In the genomic region with DNA sequence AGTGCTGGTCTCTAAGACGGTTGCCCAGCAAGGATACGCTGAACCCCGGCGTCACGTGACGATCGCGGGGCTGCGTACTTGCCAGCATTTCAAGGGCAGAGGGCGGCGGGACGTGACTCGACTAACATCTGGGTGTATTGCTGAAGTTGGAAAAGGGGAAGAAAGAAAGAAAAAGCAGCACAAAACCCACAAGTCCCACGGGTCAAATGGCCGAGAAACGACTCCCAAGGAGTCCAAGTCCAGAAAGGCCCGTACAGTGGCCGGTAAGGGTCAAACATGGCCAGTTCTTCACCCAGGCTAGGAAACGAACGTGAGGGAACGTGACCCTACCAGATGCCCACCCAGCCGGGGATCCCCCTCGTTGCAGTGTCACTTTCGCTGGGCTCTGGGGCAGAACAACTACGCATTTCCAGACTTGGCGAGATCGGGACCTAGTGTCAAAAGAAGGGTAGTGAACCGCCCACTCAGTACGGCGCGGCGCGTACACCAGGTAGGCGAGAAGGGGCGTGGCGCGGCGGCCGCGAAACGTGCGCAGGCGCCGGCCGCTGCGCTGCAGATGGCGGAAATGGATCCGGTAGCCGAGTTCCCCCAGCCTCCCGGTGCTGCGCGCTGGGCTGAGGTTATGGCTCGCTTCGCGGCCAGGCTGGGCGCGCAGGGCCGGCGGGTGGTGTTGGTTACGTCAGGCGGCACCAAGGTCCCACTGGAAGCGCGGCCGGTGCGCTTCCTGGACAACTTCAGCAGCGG, we compare ENCODE assay signal across 1 cellular context.
A peak's percentile ranks its signal among the peaks of the same experiment; 100 is the strongest.
TF ChIP-seq lines count a peak whose summit lies in the region.

A gene (plus strand): TSS at position 534 of the 744 bp plus-strand sequence. CDS start 23 bp downstream, at position 557.
A gene with protein sequence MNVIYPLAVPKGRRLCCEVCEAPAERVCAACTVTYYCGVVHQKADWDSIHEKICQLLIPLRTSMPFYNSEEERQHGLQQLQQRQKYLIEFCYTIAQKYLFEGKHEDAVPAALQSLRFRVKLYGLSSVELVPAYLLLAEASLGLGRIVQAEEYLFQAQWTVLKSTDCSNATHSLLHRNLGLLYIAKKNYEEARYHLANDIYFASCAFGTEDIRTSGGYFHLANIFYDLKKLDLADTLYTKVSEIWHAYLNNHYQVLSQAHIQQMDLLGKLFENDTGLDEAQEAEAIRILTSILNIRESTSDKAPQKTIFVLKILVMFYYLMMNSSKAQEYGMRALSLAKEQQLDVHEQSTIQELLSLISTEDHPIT (minus strand): TSS at position 13 of the 744 bp plus-strand sequence. CDS start 25 bp downstream, outside the sequence.

TF ChIP-seq in HEK293, 187 proteins besides CTCF, POLR2A, EP300 and RAD21 (continued from another document and continues in another):
- TF ChIP-seq, protein P1, sequence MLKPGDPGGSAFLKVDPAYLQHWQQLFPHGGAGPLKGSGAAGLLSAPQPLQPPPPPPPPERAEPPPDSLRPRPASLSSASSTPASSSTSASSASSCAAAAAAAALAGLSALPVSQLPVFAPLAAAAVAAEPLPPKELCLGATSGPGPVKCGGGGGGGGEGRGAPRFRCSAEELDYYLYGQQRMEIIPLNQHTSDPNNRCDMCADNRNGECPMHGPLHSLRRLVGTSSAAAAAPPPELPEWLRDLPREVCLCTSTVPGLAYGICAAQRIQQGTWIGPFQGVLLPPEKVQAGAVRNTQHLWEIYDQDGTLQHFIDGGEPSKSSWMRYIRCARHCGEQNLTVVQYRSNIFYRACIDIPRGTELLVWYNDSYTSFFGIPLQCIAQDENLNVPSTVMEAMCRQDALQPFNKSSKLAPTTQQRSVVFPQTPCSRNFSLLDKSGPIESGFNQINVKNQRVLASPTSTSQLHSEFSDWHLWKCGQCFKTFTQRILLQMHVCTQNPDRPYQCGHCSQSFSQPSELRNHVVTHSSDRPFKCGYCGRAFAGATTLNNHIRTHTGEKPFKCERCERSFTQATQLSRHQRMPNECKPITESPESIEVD (tag by site-specific recombination; IDR thresholded peaks at IDR 0.05): no peak
- TF ChIP-seq, protein P2, sequence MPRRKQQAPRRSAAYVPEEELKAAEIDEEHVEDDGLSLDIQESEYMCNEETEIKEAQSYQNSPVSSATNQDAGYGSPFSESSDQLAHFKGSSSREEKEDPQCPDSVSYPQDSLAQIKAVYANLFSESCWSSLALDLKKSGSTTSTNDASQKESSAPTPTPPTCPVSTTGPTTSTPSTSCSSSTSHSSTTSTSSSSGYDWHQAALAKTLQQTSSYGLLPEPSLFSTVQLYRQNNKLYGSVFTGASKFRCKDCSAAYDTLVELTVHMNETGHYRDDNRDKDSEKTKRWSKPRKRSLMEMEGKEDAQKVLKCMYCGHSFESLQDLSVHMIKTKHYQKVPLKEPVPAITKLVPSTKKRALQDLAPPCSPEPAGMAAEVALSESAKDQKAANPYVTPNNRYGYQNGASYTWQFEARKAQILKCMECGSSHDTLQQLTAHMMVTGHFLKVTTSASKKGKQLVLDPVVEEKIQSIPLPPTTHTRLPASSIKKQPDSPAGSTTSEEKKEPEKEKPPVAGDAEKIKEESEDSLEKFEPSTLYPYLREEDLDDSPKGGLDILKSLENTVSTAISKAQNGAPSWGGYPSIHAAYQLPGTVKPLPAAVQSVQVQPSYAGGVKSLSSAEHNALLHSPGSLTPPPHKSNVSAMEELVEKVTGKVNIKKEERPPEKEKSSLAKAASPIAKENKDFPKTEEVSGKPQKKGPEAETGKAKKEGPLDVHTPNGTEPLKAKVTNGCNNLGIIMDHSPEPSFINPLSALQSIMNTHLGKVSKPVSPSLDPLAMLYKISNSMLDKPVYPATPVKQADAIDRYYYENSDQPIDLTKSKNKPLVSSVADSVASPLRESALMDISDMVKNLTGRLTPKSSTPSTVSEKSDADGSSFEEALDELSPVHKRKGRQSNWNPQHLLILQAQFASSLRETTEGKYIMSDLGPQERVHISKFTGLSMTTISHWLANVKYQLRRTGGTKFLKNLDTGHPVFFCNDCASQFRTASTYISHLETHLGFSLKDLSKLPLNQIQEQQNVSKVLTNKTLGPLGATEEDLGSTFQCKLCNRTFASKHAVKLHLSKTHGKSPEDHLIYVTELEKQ (tag by site-specific recombination; IDR thresholded peaks at IDR 0.05; ENCODE audit: borderline replicate concordance): no peak; the same call in 1 of the 2 replicates
- TF ChIP-seq ZNF664 (tag by site-specific recombination; IDR thresholded peaks at IDR 0.05): no peak
- TF ChIP-seq IKZF3 (tag by site-specific recombination; IDR thresholded peaks at IDR 0.05): no peak
- TF ChIP-seq HOXC10 (CRISPR knock-in tag; IDR thresholded peaks at IDR 0.05): no peak
- no peak for TF ChIP-seq KLF7 (tag by site-specific recombination; IDR thresholded peaks at IDR 0.05; ENCODE audit: borderline replicate concordance)
- peak; percentile 63 for TF ChIP-seq OSR2 (tag by site-specific recombination; IDR thresholded peaks at IDR 0.05)
- TF ChIP-seq, protein P3, sequence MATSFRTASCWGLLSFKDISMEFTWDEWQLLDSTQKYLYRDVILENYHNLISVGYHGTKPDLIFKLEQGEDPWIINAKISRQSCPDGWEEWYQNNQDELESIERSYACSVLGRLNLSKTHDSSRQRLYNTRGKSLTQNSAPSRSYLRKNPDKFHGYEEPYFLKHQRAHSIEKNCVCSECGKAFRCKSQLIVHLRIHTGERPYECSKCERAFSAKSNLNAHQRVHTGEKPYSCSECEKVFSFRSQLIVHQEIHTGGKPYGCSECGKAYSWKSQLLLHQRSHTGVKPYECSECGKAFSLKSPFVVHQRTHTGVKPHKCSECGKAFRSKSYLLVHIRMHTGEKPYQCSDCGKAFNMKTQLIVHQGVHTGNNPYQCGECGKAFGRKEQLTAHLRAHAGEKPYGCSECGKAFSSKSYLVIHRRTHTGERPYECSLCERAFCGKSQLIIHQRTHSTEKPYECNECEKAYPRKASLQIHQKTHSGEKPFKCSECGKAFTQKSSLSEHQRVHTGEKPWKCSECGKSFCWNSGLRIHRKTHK (tag by site-specific recombination; IDR thresholded peaks at IDR 0.05): no peak
- TF ChIP-seq ZNF274 (IDR thresholded peaks at IDR 0.05; ENCODE audit: low read length): no peak
- no peak for TF ChIP-seq ZNF274 (tag by site-specific recombination; IDR thresholded peaks at IDR 0.05; ENCODE audit: borderline replicate concordance)
- TF ChIP-seq SETDB1 (IDR thresholded peaks at IDR 0.05; ENCODE audit: insufficient read length, low read length): no peak
- no peak for TF ChIP-seq ZNF433 (tag by site-specific recombination; IDR thresholded peaks at IDR 0.05; ENCODE audit: low read depth)
- no peak for TF ChIP-seq ZNF610 (tag by site-specific recombination; IDR thresholded peaks at IDR 0.05; ENCODE audit: borderline replicate concordance)
- no peak for TF ChIP-seq ZNF707 (tag by site-specific recombination; IDR thresholded peaks at IDR 0.05)
- peak; percentile 35 for TF ChIP-seq KLF1 (tag by site-specific recombination; IDR thresholded peaks at IDR 0.05)
- TF ChIP-seq ZNF596 (tag by site-specific recombination; IDR thresholded peaks at IDR 0.05): no peak
- TF ChIP-seq ZNF221 (tag by site-specific recombination; IDR thresholded peaks at IDR 0.05; ENCODE audit: borderline replicate concordance): no peak
- TF ChIP-seq EGR2 (tag by site-specific recombination; IDR thresholded peaks at IDR 0.05; ENCODE audit: low read depth): peak; percentile 87
- TF ChIP-seq ZNF843 (tag by site-specific recombination; IDR thresholded peaks at IDR 0.05): no peak
- TF ChIP-seq PRDM1 (tag by site-specific recombination; IDR thresholded peaks at IDR 0.05): no peak
- TF ChIP-seq ZNF157 (tag by site-specific recombination; IDR thresholded peaks at IDR 0.05): no peak
- 0 out of 2 replicates have a peak, but pooled peaks have one; percentile 14 for TF ChIP-seq ZNF792 (tag by site-specific recombination; IDR thresholded peaks at IDR 0.05)
- no peak for TF ChIP-seq ZNF571 (tag by site-specific recombination; IDR thresholded peaks at IDR 0.05)
- TF ChIP-seq, protein P4, sequence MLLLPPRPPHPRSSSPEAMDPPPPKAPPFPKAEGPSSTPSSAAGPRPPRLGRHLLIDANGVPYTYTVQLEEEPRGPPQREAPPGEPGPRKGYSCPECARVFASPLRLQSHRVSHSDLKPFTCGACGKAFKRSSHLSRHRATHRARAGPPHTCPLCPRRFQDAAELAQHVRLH (tag by site-specific recombination; IDR thresholded peaks at IDR 0.05): peak; percentile 82
- TF ChIP-seq, protein P5, sequence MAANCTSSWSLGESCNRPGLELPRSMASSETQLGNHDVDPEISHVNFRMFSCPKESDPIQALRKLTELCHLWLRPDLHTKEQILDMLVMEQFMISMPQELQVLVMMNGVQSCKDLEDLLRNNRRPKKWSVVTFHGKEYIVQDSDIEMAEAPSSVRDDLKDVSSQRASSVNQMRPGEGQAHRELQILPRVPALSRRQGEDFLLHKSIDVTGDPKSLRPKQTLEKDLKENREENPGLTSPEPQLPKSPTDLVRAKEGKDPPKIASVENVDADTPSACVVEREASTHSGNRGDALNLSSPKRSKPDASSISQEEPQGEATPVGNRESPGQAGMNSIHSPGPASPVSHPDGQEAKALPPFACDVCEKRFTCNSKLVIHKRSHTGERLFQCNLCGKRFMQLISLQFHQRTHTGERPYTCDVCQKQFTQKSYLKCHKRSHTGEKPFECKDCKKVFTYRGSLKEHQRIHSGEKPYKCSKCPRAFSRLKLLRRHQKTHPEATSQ (tag by site-specific recombination; IDR thresholded peaks at IDR 0.05): peak; percentile 64; the same call in 1 of the 2 replicates
- no peak for TF ChIP-seq ZNF174 (tag by site-specific recombination; IDR thresholded peaks at IDR 0.05)
- no peak for TF ChIP-seq ZNF248 (tag by site-specific recombination; IDR thresholded peaks at IDR 0.05)
- TF ChIP-seq, protein P6, sequence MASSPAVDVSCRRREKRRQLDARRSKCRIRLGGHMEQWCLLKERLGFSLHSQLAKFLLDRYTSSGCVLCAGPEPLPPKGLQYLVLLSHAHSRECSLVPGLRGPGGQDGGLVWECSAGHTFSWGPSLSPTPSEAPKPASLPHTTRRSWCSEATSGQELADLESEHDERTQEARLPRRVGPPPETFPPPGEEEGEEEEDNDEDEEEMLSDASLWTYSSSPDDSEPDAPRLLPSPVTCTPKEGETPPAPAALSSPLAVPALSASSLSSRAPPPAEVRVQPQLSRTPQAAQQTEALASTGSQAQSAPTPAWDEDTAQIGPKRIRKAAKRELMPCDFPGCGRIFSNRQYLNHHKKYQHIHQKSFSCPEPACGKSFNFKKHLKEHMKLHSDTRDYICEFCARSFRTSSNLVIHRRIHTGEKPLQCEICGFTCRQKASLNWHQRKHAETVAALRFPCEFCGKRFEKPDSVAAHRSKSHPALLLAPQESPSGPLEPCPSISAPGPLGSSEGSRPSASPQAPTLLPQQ (tag by site-specific recombination; IDR thresholded peaks at IDR 0.05): peak; percentile 70; the same call in 1 of the 2 replicates
- no peak for TF ChIP-seq ZNF266 (tag by site-specific recombination; IDR thresholded peaks at IDR 0.05; ENCODE audit: low read depth)
- no peak for TF ChIP-seq ZNF239 (tag by site-specific recombination; IDR thresholded peaks at IDR 0.05)
- TF ChIP-seq ZNF626 (tag by site-specific recombination; IDR thresholded peaks at IDR 0.05): no peak
- 0 out of 2 replicates have a peak, but pooled peaks have one; percentile 43 for TF ChIP-seq ZNF394 (tag by site-specific recombination; IDR thresholded peaks at IDR 0.05; ENCODE audit: borderline replicate concordance)
- peak; percentile 66 for TF ChIP-seq KLF8 (tag by site-specific recombination; IDR thresholded peaks at IDR 0.05)
- TF ChIP-seq ZNF658 (tag by site-specific recombination; IDR thresholded peaks at IDR 0.05): no peak
- peak; percentile 94 for TF ChIP-seq ZNF600 (tag by site-specific recombination; IDR thresholded peaks at IDR 0.05)
- peak; percentile 28 for TF ChIP-seq ZBTB48 (tag by site-specific recombination; IDR thresholded peaks at IDR 0.05)
- TF ChIP-seq ZNF768 (tag by site-specific recombination; IDR thresholded peaks at IDR 0.05): no peak
- no peak for TF ChIP-seq ZFP41 (tag by site-specific recombination; IDR thresholded peaks at IDR 0.05; ENCODE audit: borderline replicate concordance)
- TF ChIP-seq ZFP69B (tag by site-specific recombination; IDR thresholded peaks at IDR 0.05): 0 out of 2 replicates have a peak, but pooled peaks have one; percentile 15
- peak; percentile 80 for TF ChIP-seq SP3 (tag by site-specific recombination; IDR thresholded peaks at IDR 0.05)
- TF ChIP-seq, protein P7, sequence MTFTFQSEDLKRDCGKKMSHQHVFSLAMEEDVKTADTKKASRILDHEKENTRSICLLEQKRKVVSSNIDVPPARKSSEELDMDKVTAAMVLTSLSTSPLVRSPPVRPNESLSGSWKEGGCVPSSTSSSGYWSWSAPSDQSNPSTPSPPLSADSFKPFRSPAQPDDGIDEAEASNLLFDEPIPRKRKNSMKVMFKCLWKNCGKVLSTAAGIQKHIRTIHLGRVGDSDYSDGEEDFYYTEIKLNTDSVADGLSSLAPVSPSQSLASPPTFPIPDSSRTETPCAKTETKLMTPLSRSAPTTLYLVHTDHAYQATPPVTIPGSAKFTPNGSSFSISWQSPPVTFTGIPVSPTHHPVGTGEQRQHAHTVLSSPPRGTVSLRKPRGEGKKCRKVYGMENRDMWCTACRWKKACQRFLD (tag by site-specific recombination; IDR thresholded peaks at IDR 0.05): no peak
- no peak for TF ChIP-seq ZBTB1 (tag by site-specific recombination; IDR thresholded peaks at IDR 0.05)
- TF ChIP-seq ZXDB (tag by site-specific recombination; IDR thresholded peaks at IDR 0.05): peak; percentile 66
- no peak for TF ChIP-seq MEIS1 (CRISPR knock-in tag; IDR thresholded peaks at IDR 0.05; ENCODE audit: borderline replicate concordance)
- TF ChIP-seq ZBTB8A (tag by site-specific recombination; IDR thresholded peaks at IDR 0.05): peak; percentile 48; the same call in 1 of the 2 replicates
- TF ChIP-seq ZNF202 (tag by site-specific recombination; IDR thresholded peaks at IDR 0.05; ENCODE audit: borderline replicate concordance): no peak
- TF ChIP-seq, protein P8, sequence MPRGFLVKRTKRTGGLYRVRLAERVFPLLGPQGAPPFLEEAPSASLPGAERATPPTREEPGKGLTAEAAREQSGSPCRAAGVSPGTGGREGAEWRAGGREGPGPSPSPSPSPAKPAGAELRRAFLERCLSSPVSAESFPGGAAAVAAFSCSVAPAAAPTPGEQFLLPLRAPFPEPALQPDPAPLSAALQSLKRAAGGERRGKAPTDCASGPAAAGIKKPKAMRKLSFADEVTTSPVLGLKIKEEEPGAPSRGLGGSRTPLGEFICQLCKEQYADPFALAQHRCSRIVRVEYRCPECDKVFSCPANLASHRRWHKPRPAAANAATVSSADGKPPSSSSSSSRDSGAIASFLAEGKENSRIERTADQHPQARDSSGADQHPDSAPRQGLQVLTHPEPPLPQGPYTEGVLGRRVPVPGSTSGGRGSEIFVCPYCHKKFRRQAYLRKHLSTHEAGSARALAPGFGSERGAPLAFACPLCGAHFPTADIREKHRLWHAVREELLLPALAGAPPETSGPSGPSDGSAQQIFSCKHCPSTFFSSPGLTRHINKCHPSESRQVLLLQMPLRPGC (tag by site-specific recombination; IDR thresholded peaks at IDR 0.05): no peak
- TF ChIP-seq, protein P9, sequence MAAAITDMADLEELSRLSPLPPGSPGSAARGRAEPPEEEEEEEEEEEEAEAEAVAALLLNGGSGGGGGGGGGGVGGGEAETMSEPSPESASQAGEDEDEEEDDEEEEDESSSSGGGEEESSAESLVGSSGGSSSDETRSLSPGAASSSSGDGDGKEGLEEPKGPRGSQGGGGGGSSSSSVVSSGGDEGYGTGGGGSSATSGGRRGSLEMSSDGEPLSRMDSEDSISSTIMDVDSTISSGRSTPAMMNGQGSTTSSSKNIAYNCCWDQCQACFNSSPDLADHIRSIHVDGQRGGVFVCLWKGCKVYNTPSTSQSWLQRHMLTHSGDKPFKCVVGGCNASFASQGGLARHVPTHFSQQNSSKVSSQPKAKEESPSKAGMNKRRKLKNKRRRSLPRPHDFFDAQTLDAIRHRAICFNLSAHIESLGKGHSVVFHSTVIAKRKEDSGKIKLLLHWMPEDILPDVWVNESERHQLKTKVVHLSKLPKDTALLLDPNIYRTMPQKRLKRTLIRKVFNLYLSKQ (tag by site-specific recombination; IDR thresholded peaks at IDR 0.05; ENCODE audit: borderline replicate concordance): no peak
- no peak for TF ChIP-seq GLI2 (tag by site-specific recombination; IDR thresholded peaks at IDR 0.05; ENCODE audit: borderline replicate concordance, low read depth)
